8 cellular contexts compared by ENCODE assay signal in the genomic region with DNA sequence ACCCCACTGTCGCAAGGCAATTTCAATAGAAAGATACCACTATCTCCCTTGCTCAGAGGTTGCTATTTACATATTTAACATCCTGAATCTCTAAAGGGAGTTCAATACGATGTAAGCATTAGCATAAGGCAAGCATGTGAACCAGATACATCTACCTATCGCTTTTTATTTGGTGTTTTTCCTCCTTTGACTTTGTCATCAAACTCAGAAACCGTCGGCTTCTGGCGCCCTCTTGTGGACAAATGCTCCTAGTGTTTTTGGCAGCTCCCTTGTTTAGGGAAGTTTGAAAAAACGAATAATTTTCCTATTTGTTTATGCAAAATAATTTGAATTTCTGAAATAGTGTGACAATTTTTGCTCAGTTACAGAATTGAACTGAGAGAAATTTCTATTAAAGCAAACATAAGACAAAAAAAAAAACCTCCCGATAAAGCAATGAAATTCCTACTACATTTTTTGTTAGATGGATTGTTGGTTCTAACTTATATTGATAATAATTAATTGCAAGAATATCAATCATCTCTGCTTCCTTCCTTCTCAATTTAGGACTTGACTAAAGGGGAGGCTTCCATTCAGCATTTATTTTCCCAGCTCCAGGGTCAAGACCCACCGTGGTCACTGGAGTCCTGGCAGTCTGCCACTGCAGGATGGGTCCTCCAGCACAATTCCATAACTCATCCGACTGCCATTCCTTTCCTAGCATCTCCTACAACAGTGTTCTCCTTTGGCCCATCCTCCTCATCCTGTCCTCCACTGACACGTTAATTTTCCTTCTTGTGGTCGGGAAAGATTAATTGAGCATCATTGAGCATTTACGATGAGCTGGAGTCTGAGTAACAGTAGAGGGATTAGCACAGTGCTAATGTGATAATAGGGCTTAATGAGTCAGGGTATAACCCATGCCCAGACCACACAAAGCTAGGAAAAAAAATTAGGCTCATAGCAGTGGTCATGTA.
A peak's percentile ranks its signal among the peaks of the same experiment; 100 is the strongest.
DNase-seq lines count a peak whose midpoint lies in the region; ATAC-seq and TF ChIP-seq lines count a peak whose summit lies in the region.

No MANE protein-coding gene starts in this region.

- H3K9me3 Mint-ChIP-seq in Caco-2 (ENCODE audit: unreplicated experiment), result no peaks in the 10 kb centered on the region
- H3K9me3 Mint-ChIP-seq in activated T-cell treated with anti-CD3 and anti-CD28 coated beads, Interleukin-2, amount 50 U/mL, for 24 hours, result no peaks in the 10 kb centered on the region

- H3K4me3 Mint-ChIP-seq in Caco-2 (ENCODE audit: unreplicated experiment), result no peak overlapping the region
- no peak overlapping the region for H3K4me3 Mint-ChIP-seq in activated T-cell treated with anti-CD3 and anti-CD28 coated beads, Interleukin-2, amount 50 U/mL, for 24 hours

- H3K4me1 Mint-ChIP-seq in Caco-2 (ENCODE audit: low read depth, unreplicated experiment), result peaks cover 13% of the 10 kb centered on the region
- H3K4me1 Mint-ChIP-seq in activated T-cell treated with anti-CD3 and anti-CD28 coated beads, Interleukin-2, amount 50 U/mL, for 24 hours (ENCODE audit: low read depth), result peaks cover 9% of the 10 kb centered on the region

- no peaks in the 10 kb centered on the region for H4K20me1 ChIP-seq in neural cell (ENCODE audit: insufficient read depth)

- H2AFZ ChIP-seq in neural cell (ENCODE audit: low read depth, low read length), result no peak overlapping the region

- H3K36me3 Mint-ChIP-seq in Caco-2 (ENCODE audit: insufficient read depth, unreplicated experiment), result no peaks in the 10 kb centered on the region
- no peaks in the 10 kb centered on the region for H3K36me3 Mint-ChIP-seq in activated T-cell treated with anti-CD3 and anti-CD28 coated beads, Interleukin-2, amount 50 U/mL, for 24 hours (ENCODE audit: low read depth)

- peak; percentile 87 for TF ChIP-seq RAD21 in neural cell (conservative IDR thresholded peaks at IDR 0.05)

- TF ChIP-seq CTCF in Caco-2 (IDR thresholded peaks at IDR 0.05; ENCODE audit: insufficient read depth in 1 of 2, low read depth in 1 of 2, low read length in 1 of 2, severe bottlenecking in 1 of 2, unreplicated experiment in 1 of 2) (peak; percentile 83 to 87), Panc1 (IDR thresholded peaks at IDR 0.05) (peak; percentile 85), neural cell (IDR thresholded peaks at IDR 0.05; ENCODE audit: poor library complexity, severe bottlenecking) (peak; percentile 88)

- H3K27me3 ChIP-seq in Caco-2 (replicated peaks; ENCODE audit: control insufficient read depth, insufficient read depth, low read length), result no peaks in the 10 kb centered on the region
- H3K27me3 ChIP-seq in Panc1 (ENCODE audit: control insufficient read depth, insufficient read depth, low read length), result no peaks in the 10 kb centered on the region; the same call in 1 of the 2 replicates
- no peaks in the 10 kb centered on the region for H3K27me3 ChIP-seq in neural cell (ENCODE audit: insufficient read depth, low read depth, low read length)

- no peaks in the 10 kb centered on the region for H3F3A ChIP-seq in neural cell (ENCODE audit: insufficient read depth, low read length, poor library complexity, severe bottlenecking)

- H3K9me3 ChIP-seq in Caco-2 (no peaks in the 10 kb centered on the region), Panc1 (ENCODE audit: control insufficient read depth, insufficient read depth, low read depth, low read length) (no peaks in the 10 kb centered on the region), neural cell (ENCODE audit: low read length) (no peaks in the 10 kb centered on the region)

- H3K27me3 Mint-ChIP-seq in Caco-2 (ENCODE audit: insufficient read depth, unreplicated experiment), result peaks cover 8% of the 10 kb centered on the region
- no peaks in the 10 kb centered on the region for H3K27me3 Mint-ChIP-seq in activated T-cell treated with anti-CD3 and anti-CD28 coated beads, Interleukin-2, amount 50 U/mL, for 24 hours

- DNase-seq in Caco-2, result peak; percentile 69 to 72
- DNase-seq in HuH-7 (ENCODE audit: low spot score), result peak; percentile 50
- peak; percentile 51 for DNase-seq in Panc1 (ENCODE audit: low read depth, low spot score)
- DNase-seq in activated T-cell treated with anti-CD3 and anti-CD28 coated beads, Interleukin-2, amount 50 U/mL, for 24 hours, result peak; percentile 85
- peak; percentile 52 for DNase-seq in fibroblast of gingiva (ENCODE audit: low read depth)
- DNase-seq in stimulated activated naive CD8-positive, alpha-beta T cell treated with anti-CD3 and anti-CD28 coated beads, Interleukin-15, Interleukin-2, amounts not matched to agents 100 U/mL and 50 U/mL, for 24 hours, result peak; percentile 86

- CTCF ChIA-PET in Caco-2 (lab: Charles Lee), result interaction anchor here (0.6 to 1.2 kb wide), 3 partner anchors 67 to 292 kb away, joined by 3 read pairs; no protein-coding TSS in a partner anchor
- CTCF ChIA-PET in Panc1 (lab: Charles Lee), result interaction anchor here (0.8 kb wide), 1 partner anchor 291 kb away, joined by 4 read pairs; no protein-coding TSS in a partner anchor

- TF ChIP-seq EP300 in neural cell (conservative IDR thresholded peaks at IDR 0.05; ENCODE audit: poor library complexity, severe bottlenecking), result no peak

- in situ Hi-C loops in Panc1 (cut with HindIII; ENCODE audit: low pct_unique_long_range_greater_than_20kb, low sequenced_read_pairs), result no loop called here

- H3K36me3 ChIP-seq in Caco-2 (ENCODE audit: control insufficient read depth, insufficient read depth, low read length) (no peaks in the 10 kb centered on the region), Panc1 (ENCODE audit: control insufficient read depth, insufficient read depth, low read length) (no peaks in the 10 kb centered on the region), neural cell (ENCODE audit: insufficient read depth, low read length) (no peaks in the 10 kb centered on the region)

- H3K79me2 ChIP-seq in neural cell (replicated peaks; ENCODE audit: insufficient read depth, low read length), result no peaks in the 10 kb centered on the region

- H3K27ac Mint-ChIP-seq in Caco-2 (ENCODE audit: unreplicated experiment), result no peak overlapping the region
- no peak overlapping the region for H3K27ac Mint-ChIP-seq in activated T-cell treated with anti-CD3 and anti-CD28 coated beads, Interleukin-2, amount 50 U/mL, for 24 hours

- no peak overlapping the region for H3K9ac ChIP-seq in neural cell (ENCODE audit: low read length)

- H3K4me2 ChIP-seq in neural cell (ENCODE audit: low read length), result no peak overlapping the region

- BruUV-seq in Caco-2 (replicated peaks; lab: Mats Ljungman, UMichigan), result no TSS peak
- BruUV-seq in Panc1 (replicated peaks; lab: Mats Ljungman, UMichigan), result no TSS peak

- H3K4me3 ChIP-seq in Caco-2 (ENCODE audit: low read depth, low read length) (no peak overlapping the region), Panc1 (ENCODE audit: low read depth in 2 of 2, low read length in 2 of 2) (no peak overlapping the region), neural cell (ENCODE audit: low read length) (no peak overlapping the region)

- POLR2A ChIA-PET in Caco-2 (lab: Charles Lee), result interaction anchor here (0.6 to 0.7 kb wide), 2 partner anchors 32 to 273 kb away, joined by 3 read pairs; no protein-coding TSS in a partner anchor
- POLR2A ChIA-PET in Panc1 (lab: Charles Lee), result interaction anchor here (0.6 kb wide), 1 partner anchor 142 kb away, joined by 16 read pairs; no protein-coding TSS in a partner anchor

- intact Hi-C loops in Caco-2 (cut with micrococcal nuclease; ENCODE audit: unreplicated experiment), result loop anchor here (1.0 kb wide), 3 partner anchors 28 to 264 kb away; no protein-coding TSS in a partner anchor
- intact Hi-C loops in Panc1 (cut with micrococcal nuclease; ENCODE audit: unreplicated experiment), result no loop called here

- H3K27ac ChIP-seq in Panc1 (ENCODE audit: low read length) (no peak overlapping the region), neural cell (ENCODE audit: low read length) (no peak overlapping the region)

- H3K4me1 ChIP-seq in Caco-2 (no peaks in the 10 kb centered on the region), Panc1 (ENCODE audit: control insufficient read depth, insufficient read depth, low read length) (no peaks in the 10 kb centered on the region)

- H3K9me2 ChIP-seq in neural cell (ENCODE audit: insufficient read depth, low read length), result no peaks in the 10 kb centered on the region

- ATAC-seq in GM19468 (IDR thresholded peaks at IDR 0.05; ENCODE audit: extremely low read depth, unreplicated experiment) (peak; percentile 32), Panc1 (no peak)
- ATAC-seq in stimulated activated naive CD8-positive, alpha-beta T cell treated with anti-CD3 and anti-CD28 coated beads, Interleukin-15, Interleukin-2, amounts not matched to agents 100 U/mL and 50 U/mL, for 24 hours, result no peak

TF ChIP-seq in neural cell, 6 proteins besides CTCF, POLR2A, EP300 and RAD21:
- TF ChIP-seq MXI1 (conservative IDR thresholded peaks at IDR 0.05; ENCODE audit: poor library complexity, severe bottlenecking) (no peak), SMC3 (conservative IDR thresholded peaks at IDR 0.05; ENCODE audit: poor library complexity) (peak; percentile 88), TAF1 (IDR thresholded peaks at IDR 0.05; ENCODE audit: low read depth) (no peak), EZH2 (IDR thresholded peaks at IDR 0.05; ENCODE audit: borderline replicate concordance, insufficient read depth, low read length, poor library complexity, severe bottlenecking) (no peak), POLR2AphosphoS5 (IDR thresholded peaks at IDR 0.05) (no peak)
- TF ChIP-seq, protein P1, sequence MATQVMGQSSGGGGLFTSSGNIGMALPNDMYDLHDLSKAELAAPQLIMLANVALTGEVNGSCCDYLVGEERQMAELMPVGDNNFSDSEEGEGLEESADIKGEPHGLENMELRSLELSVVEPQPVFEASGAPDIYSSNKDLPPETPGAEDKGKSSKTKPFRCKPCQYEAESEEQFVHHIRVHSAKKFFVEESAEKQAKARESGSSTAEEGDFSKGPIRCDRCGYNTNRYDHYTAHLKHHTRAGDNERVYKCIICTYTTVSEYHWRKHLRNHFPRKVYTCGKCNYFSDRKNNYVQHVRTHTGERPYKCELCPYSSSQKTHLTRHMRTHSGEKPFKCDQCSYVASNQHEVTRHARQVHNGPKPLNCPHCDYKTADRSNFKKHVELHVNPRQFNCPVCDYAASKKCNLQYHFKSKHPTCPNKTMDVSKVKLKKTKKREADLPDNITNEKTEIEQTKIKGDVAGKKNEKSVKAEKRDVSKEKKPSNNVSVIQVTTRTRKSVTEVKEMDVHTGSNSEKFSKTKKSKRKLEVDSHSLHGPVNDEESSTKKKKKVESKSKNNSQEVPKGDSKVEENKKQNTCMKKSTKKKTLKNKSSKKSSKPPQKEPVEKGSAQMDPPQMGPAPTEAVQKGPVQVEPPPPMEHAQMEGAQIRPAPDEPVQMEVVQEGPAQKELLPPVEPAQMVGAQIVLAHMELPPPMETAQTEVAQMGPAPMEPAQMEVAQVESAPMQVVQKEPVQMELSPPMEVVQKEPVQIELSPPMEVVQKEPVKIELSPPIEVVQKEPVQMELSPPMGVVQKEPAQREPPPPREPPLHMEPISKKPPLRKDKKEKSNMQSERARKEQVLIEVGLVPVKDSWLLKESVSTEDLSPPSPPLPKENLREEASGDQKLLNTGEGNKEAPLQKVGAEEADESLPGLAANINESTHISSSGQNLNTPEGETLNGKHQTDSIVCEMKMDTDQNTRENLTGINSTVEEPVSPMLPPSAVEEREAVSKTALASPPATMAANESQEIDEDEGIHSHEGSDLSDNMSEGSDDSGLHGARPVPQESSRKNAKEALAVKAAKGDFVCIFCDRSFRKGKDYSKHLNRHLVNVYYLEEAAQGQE (IDR thresholded peaks at IDR 0.05; ENCODE audit: borderline replicate concordance), result no peak
TF ChIP-seq in neural cell: peak in this region for 1.
